In genomic region chr1:48114596-48115384, GRCh38 we compare ENCODE assay signal across 1 cellular context.
TF ChIP-seq lines count a peak whose summit lies in the region.

No MANE protein-coding gene starts in this region.

TF ChIP-seq in HepG2, 621 proteins besides CTCF, POLR2A, EP300 and RAD21 (continued from another document):
- no peak for TF ChIP-seq IRF1 (CRISPR knock-in tag; IDR thresholded peaks at IDR 0.05; ENCODE audit: low read depth)
- peak; percentile 70; the same call in 1 of the 2 replicates for TF ChIP-seq ZNF281 (CRISPR knock-in tag; IDR thresholded peaks at IDR 0.05; ENCODE audit: borderline replicate concordance)
- TF ChIP-seq PTBP1 (IDR thresholded peaks at IDR 0.05; ENCODE audit: low read depth, low read length, poor library complexity, severe bottlenecking): no peak
- no peak for TF ChIP-seq NFRKB (IDR thresholded peaks at IDR 0.05)
- no peak for TF ChIP-seq POGZ (CRISPR knock-in tag; IDR thresholded peaks at IDR 0.05)
- TF ChIP-seq ZNF17 (CRISPR knock-in tag; IDR thresholded peaks at IDR 0.05): no peak
- no peak for TF ChIP-seq ARNTL (CRISPR knock-in tag; IDR thresholded peaks at IDR 0.05)
- no peak for TF ChIP-seq MLXIP (CRISPR knock-in tag; IDR thresholded peaks at IDR 0.05; ENCODE audit: borderline replicate concordance)
